Comparison of ENCODE assay signal across 8 cellular contexts in genomic region chr11:2387266-2387982, GRCh38. TPM values are rescaled to one million over a fixed set of nuclear protein-coding genes. Genes with fewer than 3 reads are reported as not detected.
DNase-seq lines count a peak whose midpoint lies in the region; ATAC-seq and TF ChIP-seq lines count a peak whose summit lies in the region.

No MANE protein-coding gene starts in this region.

- H3K4me1 Mint-ChIP-seq in MCF 10A (ENCODE audit: insufficient read depth, unreplicated experiment): peaks cover 20% of the 10 kb centered on the region
- H3K4me1 Mint-ChIP-seq in brain: peaks cover 65% of the 10 kb centered on the region

- CTCF ChIA-PET in MCF 10A (lab: Yijun Ruan, JAX): interaction anchor here (0.5 to 1.9 kb wide), 4 partner anchors 13 to 1016 kb away, joined by 3 to 8 read pairs (median 5); partner anchors contain the start of gene TSSC4

- peak overlapping the region; percentile 25 for H4K91ac ChIP-seq in mesenchymal stem cell (ENCODE audit: low read length)

- no peak overlapping the region for H2AFZ ChIP-seq in mesenchymal stem cell (ENCODE audit: low read depth, low read length)

- H2BK12ac ChIP-seq in mesenchymal stem cell (ENCODE audit: low read length in 2 of 2): no peak overlapping the region

- TF ChIP-seq CTCF in breast epithelium (IDR thresholded peaks at IDR 0.05): no peak
- no peak for TF ChIP-seq CTCF in MCF 10A (IDR thresholded peaks at IDR 0.05; ENCODE audit: unreplicated experiment)
- TF ChIP-seq CTCF in brain (conservative IDR thresholded peaks at IDR 0.05): no peak
- TF ChIP-seq CTCF in vagina (IDR thresholded peaks at IDR 0.05): no peak

- H3K27me3 ChIP-seq in breast epithelium (no peaks in the 10 kb centered on the region), mesenchymal stem cell (ENCODE audit: control insufficient read depth in 1 of 2, insufficient read depth in 1 of 2, low read length in 2 of 2) (no peaks in the 10 kb centered on the region), vagina (no peaks in the 10 kb centered on the region)

- H3K36me3 Mint-ChIP-seq in MCF 10A (ENCODE audit: insufficient read depth, unreplicated experiment): peaks cover 8% of the 10 kb centered on the region
- H3K36me3 Mint-ChIP-seq in brain: peaks cover 4% of the 10 kb centered on the region

- POLR2A ChIA-PET in MCF 10A (lab: Yijun Ruan, JAX): interaction anchor here (0.9 to 2.3 kb wide), 2 partner anchors 10 to 13 kb away, joined by 3 to 9 read pairs; partner anchors contain the start of gene TSSC4

- no peak overlapping the region for H2BK15ac ChIP-seq in mesenchymal stem cell (ENCODE audit: low read depth, poor library complexity, severe bottlenecking)

- H3K23ac ChIP-seq in mesenchymal stem cell (ENCODE audit: low read length in 2 of 2): no peak overlapping the region

- peak overlapping the region; percentile 71 for H2AK5ac ChIP-seq in mesenchymal stem cell (ENCODE audit: low read length, severe bottlenecking)

- TF ChIP-seq POLR2A in breast epithelium (IDR thresholded peaks at IDR 0.05): no peak
- TF ChIP-seq POLR2A in vagina (IDR thresholded peaks at IDR 0.05): no peak

- H3K27me3 Mint-ChIP-seq in MCF 10A (ENCODE audit: insufficient read depth, unreplicated experiment) (no peaks in the 10 kb centered on the region), brain (no peaks in the 10 kb centered on the region)

- no peak overlapping the region for H3K4ac ChIP-seq in mesenchymal stem cell (ENCODE audit: low read depth in 1 of 2, low read length in 2 of 2)

- no peak overlapping the region for H2BK5ac ChIP-seq in mesenchymal stem cell (ENCODE audit: low read depth, low read length, poor library complexity, severe bottlenecking)

- H2BK120ac ChIP-seq in mesenchymal stem cell (ENCODE audit: low read depth, low read length): no peak overlapping the region

- peak overlapping the region; percentile 73 to 85 for H3K27ac ChIP-seq in breast epithelium
- peak overlapping the region; percentile 33 for H3K27ac ChIP-seq in mesenchymal stem cell (ENCODE audit: low read length, poor library complexity, severe bottlenecking)
- H3K27ac ChIP-seq in vagina: peak overlapping the region; percentile 81

- H3K18ac ChIP-seq in mesenchymal stem cell (ENCODE audit: low read depth in 1 of 2, low read length in 2 of 2): no peak overlapping the region

- peaks cover 50 to 70% of the 10 kb centered on the region in 2 donors for H3K4me1 ChIP-seq in breast epithelium
- peaks cover 82% of the 10 kb centered on the region for H3K4me1 ChIP-seq in mesenchymal stem cell (ENCODE audit: control insufficient read depth, insufficient read depth, low read depth, low read length)
- H3K4me1 ChIP-seq in vagina: peaks cover 100% of the 10 kb centered on the region

- no peak overlapping the region for H3K4me3 Mint-ChIP-seq in MCF 10A (ENCODE audit: unreplicated experiment)
- no peak overlapping the region for H3K4me3 Mint-ChIP-seq in brain

- no peak overlapping the region for H3K14ac ChIP-seq in mesenchymal stem cell (ENCODE audit: low read length in 2 of 2)

- DNase-seq in breast epithelium (ENCODE audit: low spot score in 2 of 2): no peak
- DNase-seq in MCF 10A (ENCODE audit: unreplicated experiment): no peak
- DNase-seq in mesenchymal stem cell: peak; percentile 47
- no peak for DNase-seq in vagina (ENCODE audit: extremely low spot score in 2 of 2)
- DNase-seq in foreskin melanocyte: no peak
- DNase-seq in NCI-H1092 (lab: John Stamatoyannopoulos, UW): no peak

- H3K36me3 ChIP-seq in breast epithelium (no peaks in the 10 kb centered on the region), mesenchymal stem cell (ENCODE audit: control insufficient read depth in 1 of 2, insufficient read depth in 2 of 2, low read depth in 1 of 2, low read length in 2 of 2) (peaks cover 43 to 61% of the 10 kb centered on the region in 2 experiments), vagina (peaks cover 0 to 12% of the 10 kb centered on the region in 2 donors)

- no peaks in the 10 kb centered on the region for H3K9me3 Mint-ChIP-seq in MCF 10A (ENCODE audit: unreplicated experiment)
- no peaks in the 10 kb centered on the region for H3K9me3 Mint-ChIP-seq in brain

- intact Hi-C loops in breast epithelium (cut with DNase I; ENCODE audit: low total_unique reads): no loop called here
- intact Hi-C loops in MCF 10A (cut with micrococcal nuclease): no loop called here
- intact Hi-C loops in vagina (cut with DNase I): no loop called here

- H3K79me1 ChIP-seq in mesenchymal stem cell (replicated peaks; ENCODE audit: low read length, poor library complexity, severe bottlenecking): peaks cover 13% of the 10 kb centered on the region

- BruUV-seq in MCF 10A (replicated peaks; lab: Mats Ljungman, UMichigan): no TSS peak

- no peaks in the 10 kb centered on the region for H3K9me3 ChIP-seq in breast epithelium
- no peaks in the 10 kb centered on the region for H3K9me3 ChIP-seq in mesenchymal stem cell (ENCODE audit: control insufficient read depth, low read length)
- no peaks in the 10 kb centered on the region for H3K9me3 ChIP-seq in vagina

- peak overlapping the region in 1 of 3 donors; percentile 21 for H3K4me3 ChIP-seq in breast epithelium
- H3K4me3 ChIP-seq in mesenchymal stem cell (ENCODE audit: insufficient read depth in 1 of 2, low read depth in 1 of 2, low read length in 2 of 2): no peak overlapping the region
- H3K4me3 ChIP-seq in vagina: peak overlapping the region; percentile 0 to 19

- no peak for ATAC-seq in HG02884 (IDR thresholded peaks at IDR 0.05; ENCODE audit: unreplicated experiment)

- no peak overlapping the region for H4K8ac ChIP-seq in mesenchymal stem cell (ENCODE audit: low read length)

- H3K27ac Mint-ChIP-seq in MCF 10A (ENCODE audit: low read depth, unreplicated experiment) (no peak overlapping the region), brain (peak overlapping the region; percentile 68 to 85 (median 70))

- 74% methylated on average over 14 of the region's 14 CpGs for WGBS in mesenchymal stem cell

- H3K9ac ChIP-seq in mesenchymal stem cell (ENCODE audit: low read length): peak overlapping the region; percentile 63

- H3K4me2 ChIP-seq in mesenchymal stem cell (ENCODE audit: low read length, poor library complexity, severe bottlenecking): no peak overlapping the region

RNA-seq across cellular contexts. Expression of gene CD81, which starts 10.3 kb away (rescaled TPM):
- total RNA-seq in breast epithelium (100 to 1,000 TPM; 311 to 770 (median 330) TPM), MCF 10A (2022) (183 and 187 TPM in 2 replicates), vagina (526 TPM)
- 643 TPM for polyA plus RNA-seq in brain (ENCODE audit: insufficient read depth, low read depth, low replicate concordance)
- polyA plus RNA-seq in mesenchymal stem cell (2013, experiment 1 of 2): 422 TPM
- polyA plus RNA-seq in mesenchymal stem cell (2013, experiment 2 of 2): 433 TPM

RNA-seq across cellular contexts. Expression of gene TSSC4, which starts 13.1 kb away (rescaled TPM):
- total RNA-seq in breast epithelium (10 to 100 TPM; 36.8 to 44.9 (median 37.2) TPM), MCF 10A (2022) (69.9 and 70.3 TPM in 2 replicates), vagina (37.6 TPM)
- 41.9 TPM for polyA plus RNA-seq in brain (ENCODE audit: insufficient read depth, low read depth, low replicate concordance)
- 69.3 TPM for polyA plus RNA-seq in mesenchymal stem cell (2013, experiment 1 of 2)
- 73.7 TPM for polyA plus RNA-seq in mesenchymal stem cell (2013, experiment 2 of 2)

RNA-seq across cellular contexts. Expression of gene TRPM5, which starts 56.9 kb away (rescaled TPM):
- not detected for total RNA-seq in breast epithelium
- not detected in 2 replicates for total RNA-seq in MCF 10A (2022)
- polyA plus RNA-seq in brain (ENCODE audit: insufficient read depth, low read depth, low replicate concordance): 0.76 TPM
- not detected for polyA plus RNA-seq in mesenchymal stem cell (2013, experiment 1 of 2)
- not detected for polyA plus RNA-seq in mesenchymal stem cell (2013, experiment 2 of 2)
- not detected for total RNA-seq in vagina

RNA-seq across cellular contexts. Expression of gene KCNQ1, which starts 57.4 kb away (rescaled TPM):
- total RNA-seq in breast epithelium (1 to 10 TPM; 3.6 to 6.2 (median 5.1) TPM), MCF 10A (2022) (not detected in 2 replicates), vagina (2.7 TPM)
- 13.4 TPM for polyA plus RNA-seq in brain (ENCODE audit: insufficient read depth, low read depth, low replicate concordance)
- polyA plus RNA-seq in mesenchymal stem cell (2013, experiment 1 of 2): 0.03 TPM
- polyA plus RNA-seq in mesenchymal stem cell (2013, experiment 2 of 2): 0.03 TPM

Comparison
In these comparisons a context has a peak if more than half of its experiments do, and no peak if none do; other contexts are left out.
1. H3K4me3 ChIP-seq: peak in vagina (2 of 2); none in mesenchymal stem cell (0 of 2).
2. Peak in every context shown above with its lines, with median percentiles within 50 percentile points of each other: H3K27ac ChIP-seq.